ENCODE assay signal across 8 cellular contexts in genomic region chr12:7091660-7092228, GRCh38. TPM values are rescaled to one million over a fixed set of nuclear protein-coding genes. Genes with fewer than 3 reads are reported as not detected.
DNase-seq lines count a peak whose midpoint lies in the region; ATAC-seq, FAIRE-seq and TF ChIP-seq lines count a peak whose summit lies in the region.

No MANE protein-coding gene starts in this region.

- TF ChIP-seq RAD21 in HepG2 (CRISPR knock-in tag; IDR thresholded peaks at IDR 0.05) = no peak

- no peak for TF ChIP-seq POLR2A in HepG2 (IDR thresholded peaks at IDR 0.05; ENCODE audit: insufficient read depth in 1 of 2, low read depth in 2 of 2, low read length in 2 of 2)
- peak in 1 of 2 donors; percentile 33 for TF ChIP-seq POLR2A in suprapubic skin (IDR thresholded peaks at IDR 0.05)

- H3K27me3 ChIP-seq in HUES48 (ENCODE audit: control insufficient read depth, insufficient read depth, low read length) (no peaks in the 10 kb centered on the region; the same call in 1 of the 2 replicates), HepG2 (ENCODE audit: control insufficient read depth in 1 of 2, insufficient read depth in 2 of 2, low read length in 2 of 2) (peaks cover 0 to 2% of the 10 kb centered on the region in 2 experiments; a peak in 1 of 5 replicates), suprapubic skin (no peaks in the 10 kb centered on the region)

- CTCF ChIA-PET in HepG2 (lab: Yijun Ruan, JAX; ENCODE audit: low intra/inter-chr PET ratio, low total read pairs) = interaction anchor here (0.7 to 5.0 kb wide), 6 partner anchors 9 to 73 kb away, joined by 3 to 45 read pairs (median 4); partner anchors contain the start of genes C1RL, C1S and LPCAT3

- 1% methylated on average over 9 of the region's 10 CpGs for WGBS in HepG2 (ENCODE audit: low lambda C conversion rate)
- 13% methylated on average over 10 of the region's 10 CpGs for WGBS in suprapubic skin

- no peak for TF ChIP-seq CTCF in astrocyte of the cerebellum (IDR thresholded peaks at IDR 0.05; ENCODE audit: low read depth, low read length, missing control alignments)
- TF ChIP-seq CTCF in HepG2 (CRISPR knock-in tag; IDR thresholded peaks at IDR 0.05) = no peak
- no peak for TF ChIP-seq CTCF in suprapubic skin (IDR thresholded peaks at IDR 0.05)
- TF ChIP-seq CTCF in D721Med (IDR thresholded peaks at IDR 0.05; ENCODE audit: insufficient read depth, missing control alignments) = no peak

- no peaks in the 10 kb centered on the region for H3K79me2 ChIP-seq in HepG2 (ENCODE audit: insufficient read depth, low read length)

- intact Hi-C loops in HepG2 (cut with micrococcal nuclease; ENCODE audit: unreplicated experiment) = loop anchor here (1.0 to 2.0 kb wide), 3 partner anchors 17 to 147 kb away; partner anchors contain the start of genes C12orf57, C1RL and C1S

- H3K9ac ChIP-seq in HUES48 (ENCODE audit: low read depth, low read length) (no peak overlapping the region), HepG2 (ENCODE audit: insufficient read depth, low read depth, low read length) (0 out of 2 replicates have a peak overlapping the region, but pooled peaks have one; percentile 13)

- H4K20me1 ChIP-seq in HepG2 (ENCODE audit: insufficient read depth, low read length) = no peaks in the 10 kb centered on the region; the same call in 1 of the 2 replicates

- ATAC-seq in HepG2 (peak; percentile 39), HG03354 (IDR thresholded peaks at IDR 0.05; ENCODE audit: poor library complexity, severe bottlenecking, unreplicated experiment) (no peak), GM21515 (IDR thresholded peaks at IDR 0.05; ENCODE audit: unreplicated experiment) (no peak)

- in situ Hi-C loops in astrocyte of the cerebellum (cut with HindIII; ENCODE audit: low sequenced_read_pairs) = no loop called here
- in situ Hi-C loops in HepG2 (cut with HindIII; ENCODE audit: extremely low pct_ligation_motif_present, low pct_unique_long_range_greater_than_20kb) = loop anchor here (5.0 kb wide), 1 partner anchor 34 kb away; no protein-coding TSS in a partner anchor

- H3K4me2 ChIP-seq in HepG2 (ENCODE audit: low read depth, low read length) = peak overlapping the region; percentile 73

- no peak for TF ChIP-seq EP300 in HepG2 (IDR thresholded peaks at IDR 0.05; ENCODE audit: low read depth in 2 of 2, low read length in 2 of 2)
- TF ChIP-seq EP300 in HepG2 (CRISPR knock-in tag; IDR thresholded peaks at IDR 0.05; ENCODE audit: borderline replicate concordance) = no peak
- TF ChIP-seq EP300 in suprapubic skin (IDR thresholded peaks at IDR 0.05) = no peak

- DNase-seq in astrocyte of the cerebellum (ENCODE audit: low read depth) = no peak
- no peak for DNase-seq in HepG2 (ENCODE audit: low spot score)
- peak; percentile 79 for DNase-seq in suprapubic skin (ENCODE audit: low spot score in 2 of 2)
- DNase-seq in SHP77 treated with DMSO at 0.1 percent for 48 hours (lab: John Stamatoyannopoulos, UW) = no peak
- DNase-seq in D721Med (ENCODE audit: insufficient read length, low spot score) = no peak

- BruUV-seq in HepG2 (replicated peaks; lab: Mats Ljungman, UMichigan) = no TSS peak

- H3K4me3 ChIP-seq in HUES48 (ENCODE audit: low read depth, low read length) (0 out of 2 replicates have a peak overlapping the region, but pooled peaks have one; percentile 45), astrocyte of the cerebellum (ENCODE audit: low read depth, low read length) (peak overlapping the region; percentile 41), HepG2 (replicated peaks in 1 of 3; ENCODE audit: insufficient read depth in 1 of 3, low read depth in 2 of 3, low read length in 3 of 3) (peak overlapping the region; percentile 53 to 68 (median 53); a peak in 3 of 6 replicates), suprapubic skin (peak overlapping the region; percentile 52)

- H3K27ac ChIP-seq in HUES48 (ENCODE audit: low read depth, low read length) (no peak overlapping the region), HepG2 (ENCODE audit: extremely low read length, insufficient read depth, low read length) (no peak overlapping the region), suprapubic skin (peak overlapping the region; percentile 90)

- no peak overlapping the region for H2AFZ ChIP-seq in HepG2 (ENCODE audit: low read length)

- FAIRE-seq in HepG2 (lab: Jason Lieb, UNC) = no peak
- FAIRE-seq in D721Med (lab: Jason Lieb, UNC) = no peak

- H3K36me3 ChIP-seq in HUES48 (ENCODE audit: control insufficient read depth, insufficient read depth, low read length) (no peaks in the 10 kb centered on the region), HepG2 (replicated peaks in 1 of 2; ENCODE audit: control insufficient read depth in 1 of 2, insufficient read depth in 2 of 2, low read length in 2 of 2) (no peaks in the 10 kb centered on the region), suprapubic skin (peaks cover 23% of the 10 kb centered on the region)

- no peaks in the 10 kb centered on the region for H3K9me3 ChIP-seq in HUES48 (ENCODE audit: control insufficient read depth, insufficient read depth, low read length)
- H3K9me3 ChIP-seq in HepG2 (ENCODE audit: low read length) = no peaks in the 10 kb centered on the region
- no peaks in the 10 kb centered on the region for H3K9me3 ChIP-seq in suprapubic skin

- H3K4me1 ChIP-seq in HUES48 (ENCODE audit: control insufficient read depth, insufficient read depth, low read length) (peaks cover 11% of the 10 kb centered on the region), HepG2 (ENCODE audit: insufficient read depth, low read length) (peaks cover 27% of the 10 kb centered on the region), suprapubic skin (peaks cover 50% of the 10 kb centered on the region)

- POLR2A ChIA-PET in HepG2 (lab: Yijun Ruan, JAX) = interaction anchor here (1.3 to 2.7 kb wide), 2 partner anchors 16 to 147 kb away, joined by 6 to 9 read pairs; partner anchors contain the start of genes C12orf57 and RNU7-1

RNA-seq across cellular contexts. Expression of gene C1R, which starts 0.5 kb away (rescaled TPM):
- 1.7 and 3.5 TPM in 2 replicates for total RNA-seq in HepG2 (2016; rRNA removed; fragmentation: Illumina TruSeq; extraction: Trizol)
- total RNA-seq in HepG2 (2016; cell fraction: cytosol; rRNA removed; fragmentation: Illumina TruSeq; extraction: Trizol; ENCODE audit: low read depth) = 0.44 and 0.61 TPM in 2 replicates
- total RNA-seq in HepG2 (2016; cell fraction: insoluble cytoplasmic fraction; rRNA removed; fragmentation: Illumina TruSeq; extraction: Trizol) = 2.6 and 4.1 TPM in 2 replicates
- 0.93 and 1.4 TPM in 2 replicates for total RNA-seq in HepG2 (2016; cell fraction: membrane; rRNA removed; fragmentation: Illumina TruSeq; extraction: Trizol)
- total RNA-seq in HepG2 (2016; cell fraction: nucleus; rRNA removed; fragmentation: Illumina TruSeq; extraction: Trizol) = 3.8 and 4.3 TPM in 2 replicates
- 6.5 and 11.2 TPM in 2 replicates for polyA plus RNA-seq in HepG2 (2011; rRNA removed)
- 6.2 and 6.5 TPM in 2 replicates for polyA plus RNA-seq in HepG2 (2011; cell fraction: cytosol; rRNA removed)
- polyA plus RNA-seq in HepG2 (2011; cell fraction: nucleus; rRNA removed) = 6.1 and 8.4 TPM in 2 replicates
- 1.2 and 1.9 TPM in 2 replicates for polyA plus RNA-seq in HepG2 (2012)
- polyA plus RNA-seq in HepG2 (2016; cell fraction: cytosol; fragmentation: Illumina TruSeq; extraction: Trizol; ENCODE audit: low read depth) = 0.42 and 0.57 TPM in 2 replicates
- 1.6 and 2.2 TPM in 2 replicates for polyA plus RNA-seq in HepG2 (2016; cell fraction: insoluble cytoplasmic fraction; fragmentation: Illumina TruSeq; extraction: Trizol; ENCODE audit: low read depth)
- 1.2 and 1.3 TPM in 2 replicates for polyA plus RNA-seq in HepG2 (2016; cell fraction: membrane; fragmentation: Illumina TruSeq; extraction: Trizol; ENCODE audit: low read depth)
- polyA plus RNA-seq in HepG2 (2016; cell fraction: nucleus; fragmentation: Illumina TruSeq; extraction: Trizol; ENCODE audit: insufficient read depth, low read depth) = 6.5 and 7.1 TPM in 2 replicates
- 3.3 and 5.9 TPM in 2 replicates for polyA minus RNA-seq in HepG2 (2011; rRNA and poly(A)+ RNA removed; ENCODE audit: low replicate concordance)
- polyA minus RNA-seq in HepG2 (2011; cell fraction: cytosol; rRNA and poly(A)+ RNA removed) = 0.70 and 1.3 TPM in 2 replicates
- polyA minus RNA-seq in HepG2 (2011; cell fraction: nucleus; rRNA and poly(A)+ RNA removed) = 1.7 and 2.7 TPM in 2 replicates
- 100 to 1,000 TPM in 2 of 4 donors, 10 to 100 TPM in 2; 70.2 to 166 (median 95.4) TPM for total RNA-seq in suprapubic skin

RNA-seq across cellular contexts. Expression of gene C1RL, which starts 17.3 kb away (rescaled TPM):
- total RNA-seq in HepG2 (2016; rRNA removed; fragmentation: Illumina TruSeq; extraction: Trizol) = 14.2 and 28.9 TPM in 2 replicates
- total RNA-seq in HepG2 (2016; cell fraction: cytosol; rRNA removed; fragmentation: Illumina TruSeq; extraction: Trizol; ENCODE audit: low read depth) = 4.9 and 5.6 TPM in 2 replicates
- total RNA-seq in HepG2 (2016; cell fraction: insoluble cytoplasmic fraction; rRNA removed; fragmentation: Illumina TruSeq; extraction: Trizol) = 14.6 and 24.7 TPM in 2 replicates
- total RNA-seq in HepG2 (2016; cell fraction: membrane; rRNA removed; fragmentation: Illumina TruSeq; extraction: Trizol) = 9.1 and 10.3 TPM in 2 replicates
- total RNA-seq in HepG2 (2016; cell fraction: nucleus; rRNA removed; fragmentation: Illumina TruSeq; extraction: Trizol) = 30.9 and 42.1 TPM in 2 replicates
- polyA plus RNA-seq in HepG2 (2011; rRNA removed) = 53.1 and 73.4 TPM in 2 replicates
- polyA plus RNA-seq in HepG2 (2011; cell fraction: cytosol; rRNA removed) = 32.8 and 36.0 TPM in 2 replicates
- 60.3 and 87.6 TPM in 2 replicates for polyA plus RNA-seq in HepG2 (2011; cell fraction: nucleus; rRNA removed)
- polyA plus RNA-seq in HepG2 (2012) = 22.3 and 28.7 TPM in 2 replicates
- 3.0 and 3.5 TPM in 2 replicates for polyA plus RNA-seq in HepG2 (2016; cell fraction: cytosol; fragmentation: Illumina TruSeq; extraction: Trizol; ENCODE audit: low read depth)
- polyA plus RNA-seq in HepG2 (2016; cell fraction: insoluble cytoplasmic fraction; fragmentation: Illumina TruSeq; extraction: Trizol; ENCODE audit: low read depth) = 14.0 and 14.1 TPM in 2 replicates
- 5.6 and 7.3 TPM in 2 replicates for polyA plus RNA-seq in HepG2 (2016; cell fraction: membrane; fragmentation: Illumina TruSeq; extraction: Trizol; ENCODE audit: low read depth)
- polyA plus RNA-seq in HepG2 (2016; cell fraction: nucleus; fragmentation: Illumina TruSeq; extraction: Trizol; ENCODE audit: insufficient read depth, low read depth) = 51.4 and 56.2 TPM in 2 replicates
- 41.3 and 114 TPM in 2 replicates for polyA minus RNA-seq in HepG2 (2011; rRNA and poly(A)+ RNA removed; ENCODE audit: low replicate concordance)
- polyA minus RNA-seq in HepG2 (2011; cell fraction: cytosol; rRNA and poly(A)+ RNA removed) = 30.1 and 38.2 TPM in 2 replicates
- 34.5 and 39.2 TPM in 2 replicates for polyA minus RNA-seq in HepG2 (2011; cell fraction: nucleus; rRNA and poly(A)+ RNA removed)
- total RNA-seq in suprapubic skin = 10 to 100 TPM; 28.5 to 50.8 (median 34.7) TPM

RNA-seq across cellular contexts. Expression of gene C1S, which starts 31.2 kb away (rescaled TPM):
- total RNA-seq in HepG2 (2016; rRNA removed; fragmentation: Illumina TruSeq; extraction: Trizol) = 8.2 and 18.2 TPM in 2 replicates
- total RNA-seq in HepG2 (2016; cell fraction: cytosol; rRNA removed; fragmentation: Illumina TruSeq; extraction: Trizol; ENCODE audit: low read depth) = 2.7 and 2.8 TPM in 2 replicates
- total RNA-seq in HepG2 (2016; cell fraction: insoluble cytoplasmic fraction; rRNA removed; fragmentation: Illumina TruSeq; extraction: Trizol) = 8.4 and 18.7 TPM in 2 replicates
- 3.2 and 3.7 TPM in 2 replicates for total RNA-seq in HepG2 (2016; cell fraction: membrane; rRNA removed; fragmentation: Illumina TruSeq; extraction: Trizol)
- 17.9 and 19.4 TPM in 2 replicates for total RNA-seq in HepG2 (2016; cell fraction: nucleus; rRNA removed; fragmentation: Illumina TruSeq; extraction: Trizol)
- 14.5 and 23.3 TPM in 2 replicates for polyA plus RNA-seq in HepG2 (2011; rRNA removed)
- polyA plus RNA-seq in HepG2 (2011; cell fraction: cytosol; rRNA removed) = 9.6 and 18.5 TPM in 2 replicates
- 14.4 and 22.0 TPM in 2 replicates for polyA plus RNA-seq in HepG2 (2011; cell fraction: nucleus; rRNA removed)
- 9.8 and 10.0 TPM in 2 replicates for polyA plus RNA-seq in HepG2 (2012)
- polyA plus RNA-seq in HepG2 (2016; cell fraction: cytosol; fragmentation: Illumina TruSeq; extraction: Trizol; ENCODE audit: low read depth) = 0.91 and 1.0 TPM in 2 replicates
- polyA plus RNA-seq in HepG2 (2016; cell fraction: insoluble cytoplasmic fraction; fragmentation: Illumina TruSeq; extraction: Trizol; ENCODE audit: low read depth) = 6.4 and 6.7 TPM in 2 replicates
- 1.8 and 2.2 TPM in 2 replicates for polyA plus RNA-seq in HepG2 (2016; cell fraction: membrane; fragmentation: Illumina TruSeq; extraction: Trizol; ENCODE audit: low read depth)
- 26.0 and 30.9 TPM in 2 replicates for polyA plus RNA-seq in HepG2 (2016; cell fraction: nucleus; fragmentation: Illumina TruSeq; extraction: Trizol; ENCODE audit: insufficient read depth, low read depth)
- polyA minus RNA-seq in HepG2 (2011; rRNA and poly(A)+ RNA removed; ENCODE audit: low replicate concordance) = 3.8 and 12.0 TPM in 2 replicates
- 7.0 and 14.3 TPM in 2 replicates for polyA minus RNA-seq in HepG2 (2011; cell fraction: cytosol; rRNA and poly(A)+ RNA removed)
- polyA minus RNA-seq in HepG2 (2011; cell fraction: nucleus; rRNA and poly(A)+ RNA removed) = 14.0 and 26.4 TPM in 2 replicates
- 10 to 100 TPM; 62.6 to 99.6 (median 65.6) TPM for total RNA-seq in suprapubic skin

RNA-seq across cellular contexts. Expression of gene RBP5, which starts 36.9 kb away (rescaled TPM):
- 19.8 and 21.4 TPM in 2 replicates for total RNA-seq in HepG2 (2016; rRNA removed; fragmentation: Illumina TruSeq; extraction: Trizol)
- total RNA-seq in HepG2 (2016; cell fraction: cytosol; rRNA removed; fragmentation: Illumina TruSeq; extraction: Trizol; ENCODE audit: low read depth) = 9.8 and 10.8 TPM in 2 replicates
- total RNA-seq in HepG2 (2016; cell fraction: insoluble cytoplasmic fraction; rRNA removed; fragmentation: Illumina TruSeq; extraction: Trizol) = 19.4 and 22.0 TPM in 2 replicates
- total RNA-seq in HepG2 (2016; cell fraction: membrane; rRNA removed; fragmentation: Illumina TruSeq; extraction: Trizol) = 10.5 and 10.7 TPM in 2 replicates
- 10.1 and 12.6 TPM in 2 replicates for total RNA-seq in HepG2 (2016; cell fraction: nucleus; rRNA removed; fragmentation: Illumina TruSeq; extraction: Trizol)
- polyA plus RNA-seq in HepG2 (2011; rRNA removed) = 13.8 and 17.5 TPM in 2 replicates
- 11.8 and 12.1 TPM in 2 replicates for polyA plus RNA-seq in HepG2 (2011; cell fraction: cytosol; rRNA removed)
- 32.8 and 44.7 TPM in 2 replicates for polyA plus RNA-seq in HepG2 (2011; cell fraction: nucleus; rRNA removed)
- polyA plus RNA-seq in HepG2 (2012) = 13.0 and 19.0 TPM in 2 replicates
- 11.0 and 15.5 TPM in 2 replicates for polyA plus RNA-seq in HepG2 (2016; cell fraction: cytosol; fragmentation: Illumina TruSeq; extraction: Trizol; ENCODE audit: low read depth)
- polyA plus RNA-seq in HepG2 (2016; cell fraction: insoluble cytoplasmic fraction; fragmentation: Illumina TruSeq; extraction: Trizol; ENCODE audit: low read depth) = 28.5 and 29.8 TPM in 2 replicates
- 9.1 and 12.4 TPM in 2 replicates for polyA plus RNA-seq in HepG2 (2016; cell fraction: membrane; fragmentation: Illumina TruSeq; extraction: Trizol; ENCODE audit: low read depth)
- polyA plus RNA-seq in HepG2 (2016; cell fraction: nucleus; fragmentation: Illumina TruSeq; extraction: Trizol; ENCODE audit: insufficient read depth, low read depth) = 23.8 and 24.2 TPM in 2 replicates
- 17.1 TPM in 1 of 2 replicates, not detected in the other for polyA minus RNA-seq in HepG2 (2011; rRNA and poly(A)+ RNA removed; ENCODE audit: low replicate concordance)
- polyA minus RNA-seq in HepG2 (2011; cell fraction: cytosol; rRNA and poly(A)+ RNA removed) = 5.3 and 5.5 TPM in 2 replicates
- polyA minus RNA-seq in HepG2 (2011; cell fraction: nucleus; rRNA and poly(A)+ RNA removed) = 12.1 and 20.4 TPM in 2 replicates
- 1 to 10 TPM in 1 of 4 donors, under 1 TPM in 1, not detected in 2; 0.98 to 2.1 TPM for total RNA-seq in suprapubic skin

RNA-seq across cellular contexts. Expression of gene CLSTN3, which starts 38.4 kb away (rescaled TPM):
- total RNA-seq in HepG2 (2016; rRNA removed; fragmentation: Illumina TruSeq; extraction: Trizol) = 10.8 and 26.2 TPM in 2 replicates
- 2.9 and 3.7 TPM in 2 replicates for total RNA-seq in HepG2 (2016; cell fraction: cytosol; rRNA removed; fragmentation: Illumina TruSeq; extraction: Trizol; ENCODE audit: low read depth)
- total RNA-seq in HepG2 (2016; cell fraction: insoluble cytoplasmic fraction; rRNA removed; fragmentation: Illumina TruSeq; extraction: Trizol) = 10.0 and 27.0 TPM in 2 replicates
- 5.3 TPM in 2 replicates for total RNA-seq in HepG2 (2016; cell fraction: membrane; rRNA removed; fragmentation: Illumina TruSeq; extraction: Trizol)
- 35.4 and 43.8 TPM in 2 replicates for total RNA-seq in HepG2 (2016; cell fraction: nucleus; rRNA removed; fragmentation: Illumina TruSeq; extraction: Trizol)
- 94.1 and 118 TPM in 2 replicates for polyA plus RNA-seq in HepG2 (2011; rRNA removed)
- 79.5 and 81.3 TPM in 2 replicates for polyA plus RNA-seq in HepG2 (2011; cell fraction: cytosol; rRNA removed)
- 155 and 157 TPM in 2 replicates for polyA plus RNA-seq in HepG2 (2011; cell fraction: nucleus; rRNA removed)
- 61.8 and 69.9 TPM in 2 replicates for polyA plus RNA-seq in HepG2 (2012)
- 1.3 and 2.0 TPM in 2 replicates for polyA plus RNA-seq in HepG2 (2016; cell fraction: cytosol; fragmentation: Illumina TruSeq; extraction: Trizol; ENCODE audit: low read depth)
- 9.0 and 11.0 TPM in 2 replicates for polyA plus RNA-seq in HepG2 (2016; cell fraction: insoluble cytoplasmic fraction; fragmentation: Illumina TruSeq; extraction: Trizol; ENCODE audit: low read depth)
- 3.0 and 3.4 TPM in 2 replicates for polyA plus RNA-seq in HepG2 (2016; cell fraction: membrane; fragmentation: Illumina TruSeq; extraction: Trizol; ENCODE audit: low read depth)
- polyA plus RNA-seq in HepG2 (2016; cell fraction: nucleus; fragmentation: Illumina TruSeq; extraction: Trizol; ENCODE audit: insufficient read depth, low read depth) = 67.7 and 79.8 TPM in 2 replicates
- polyA minus RNA-seq in HepG2 (2011; rRNA and poly(A)+ RNA removed; ENCODE audit: low replicate concordance) = 46.9 and 191 TPM in 2 replicates
- polyA minus RNA-seq in HepG2 (2011; cell fraction: cytosol; rRNA and poly(A)+ RNA removed) = 49.9 and 80.8 TPM in 2 replicates
- 47.9 and 63.4 TPM in 2 replicates for polyA minus RNA-seq in HepG2 (2011; cell fraction: nucleus; rRNA and poly(A)+ RNA removed)
- 10 to 100 TPM; 29.9 to 69.8 (median 39.1) TPM for total RNA-seq in suprapubic skin

Comparison
In these comparisons a context has a peak if more than half of its experiments do, and no peak if none do; other contexts are left out.
1. DNase-seq: peak in suprapubic skin (2 of 2); none in astrocyte of the cerebellum (single experiment), HepG2 (single experiment), SHP77 treated with DMSO at 0.1 percent for 48 hours (single experiment) and D721Med (single experiment).
2. RNA of gene C1R, which starts 0.5 kb away (total RNA-seq): 70.2 to 166 TPM in suprapubic skin; 0.44 to 4.3 TPM in HepG2; every median in the first group is over 10 times any median in the second.
3. Peak in every context shown above with its lines, with median percentiles within 50 percentile points of each other: H3K4me3 ChIP-seq.